Comparison of ENCODE assay signal across 8 cellular contexts in the genomic region with DNA sequence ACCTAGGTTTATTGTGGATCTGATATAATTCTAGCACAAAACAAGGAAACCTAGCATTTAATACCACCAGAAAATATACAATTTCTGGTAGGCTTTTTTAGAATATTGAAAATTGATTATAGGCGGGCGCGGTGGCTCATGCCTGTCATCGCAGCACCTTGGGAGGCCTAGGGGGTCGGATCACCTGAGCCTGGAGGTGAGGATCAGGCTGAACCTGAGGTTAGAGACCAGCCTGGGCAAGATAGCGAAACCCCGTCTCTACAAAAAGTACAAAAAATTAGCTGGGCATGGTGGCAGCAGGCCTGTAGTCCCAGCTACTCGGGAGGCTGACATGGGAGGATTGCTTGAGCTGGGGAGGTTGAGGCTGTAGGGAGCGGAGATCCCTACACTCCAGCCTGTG. TPM values are rescaled to one million over a fixed set of nuclear protein-coding genes. Genes with fewer than 3 reads are reported as not detected.
DNase-seq lines count a peak whose midpoint lies in the region; ATAC-seq and TF ChIP-seq lines count a peak whose summit lies in the region.

No MANE protein-coding gene starts in this region.

- peaks cover 7% of the 10 kb centered on the region for H3K36me3 Mint-ChIP-seq in Caco-2 (ENCODE audit: insufficient read depth, unreplicated experiment)

- TF ChIP-seq POLR2A in ovary (IDR thresholded peaks at IDR 0.05) = no peak

- H3K27ac ChIP-seq in PC-3 (ENCODE audit: low read length) (peak overlapping the region; percentile 36; the same call in 1 of the 2 replicates), epithelial cell of prostate (peak overlapping the region; percentile 94), ovary (no peak overlapping the region)

- H3K4me1 Mint-ChIP-seq in Caco-2 (ENCODE audit: low read depth, unreplicated experiment) = peaks cover 14% of the 10 kb centered on the region

- POLR2A ChIA-PET in Caco-2 (lab: Charles Lee) (interaction anchor here (0.6 to 0.7 kb wide), 7 partner anchors 23 to 149 kb away, joined by 3 to 4 read pairs (median 3); no protein-coding TSS in a partner anchor), PC-3 (lab: Charles Lee; ENCODE audit: unreplicated experiment) (interaction anchor here (0.6 kb wide), 2 partner anchors 962 to 1354 kb away, joined by 4 to 7 read pairs; no protein-coding TSS in a partner anchor)

- H3K9ac ChIP-seq in PC-3 (ENCODE audit: low read length) = peak overlapping the region; percentile 90

- intact Hi-C loops in Caco-2 (cut with micrococcal nuclease; ENCODE audit: unreplicated experiment) = loop anchor here (5.0 to 10.0 kb wide), 2 partner anchors 107 to 366 kb away; no protein-coding TSS in a partner anchor
- intact Hi-C loops in PC-3 (cut with micrococcal nuclease) = loop anchor here (5.0 kb wide), 1 partner anchor 96 kb away; no protein-coding TSS in a partner anchor
- intact Hi-C loops in ovary (cut with DNase I) = no loop called here

- no peak for TF ChIP-seq CTCF in Caco-2 (IDR thresholded peaks at IDR 0.05; ENCODE audit: insufficient read depth in 1 of 2, low read depth in 1 of 2, low read length in 1 of 2, severe bottlenecking in 1 of 2, unreplicated experiment in 1 of 2)
- no peak for TF ChIP-seq CTCF in PC-3 (conservative IDR thresholded peaks at IDR 0.05; ENCODE audit: low read depth, low read length)
- no peak for TF ChIP-seq CTCF in ovary (IDR thresholded peaks at IDR 0.05)
- TF ChIP-seq CTCF in GM13976 (IDR thresholded peaks at IDR 0.05; ENCODE audit: borderline replicate concordance, control extremely low read depth, extremely low read depth, insufficient read depth, missing control alignments) = no peak

- in situ Hi-C loops in GM13976 (cut with MboI; ENCODE audit: low sequenced_read_pairs, unreplicated experiment) = no loop called here

- BruUV-seq in Caco-2 (replicated peaks; lab: Mats Ljungman, UMichigan) (no TSS peak), PC-3 (replicated peaks; lab: Mats Ljungman, UMichigan) (no TSS peak)

- CTCF ChIA-PET in Caco-2 (lab: Charles Lee) = interaction anchor here (0.7 to 0.9 kb wide), 3 partner anchors 10 to 835 kb away, joined by 3 to 4 read pairs (median 3); no protein-coding TSS in a partner anchor
- CTCF ChIA-PET in PC-3 (lab: Charles Lee) = no interaction called here

- peaks cover 49% of the 10 kb centered on the region for H3K79me2 ChIP-seq in PC-3 (ENCODE audit: low read length)

- H3K9me3 ChIP-seq in Caco-2 (no peaks in the 10 kb centered on the region), PC-3 (ENCODE audit: low read length) (no peaks in the 10 kb centered on the region), ovary (no peaks in the 10 kb centered on the region)

- H3K27me3 ChIP-seq in Caco-2 (replicated peaks; ENCODE audit: control insufficient read depth, insufficient read depth, low read length) (no peaks in the 10 kb centered on the region), PC-3 (ENCODE audit: low read length) (no peaks in the 10 kb centered on the region), ovary (no peaks in the 10 kb centered on the region)

- peaks cover 19% of the 10 kb centered on the region; the same call in 1 of the 2 replicates for H4K20me1 ChIP-seq in PC-3 (ENCODE audit: low read length)

- no peaks in the 10 kb centered on the region for H3K9me3 Mint-ChIP-seq in Caco-2 (ENCODE audit: unreplicated experiment)

- H3K4me1 ChIP-seq in Caco-2 = peaks cover 8% of the 10 kb centered on the region
- H3K4me1 ChIP-seq in PC-3 (ENCODE audit: insufficient read depth, low read length) = peaks cover 24% of the 10 kb centered on the region
- peaks cover 5% of the 10 kb centered on the region for H3K4me1 ChIP-seq in ovary (ENCODE audit: insufficient read depth)

- H3K36me3 ChIP-seq in Caco-2 (ENCODE audit: control insufficient read depth, insufficient read depth, low read length) (no peaks in the 10 kb centered on the region), PC-3 (ENCODE audit: low read depth, low read length) (no peaks in the 10 kb centered on the region), ovary (no peaks in the 10 kb centered on the region)

- peak overlapping the region; percentile 93 for H2AFZ ChIP-seq in PC-3 (ENCODE audit: low read length)

- H3K4me3 Mint-ChIP-seq in Caco-2 (ENCODE audit: unreplicated experiment) = peak overlapping the region; percentile 87

- H3K27ac Mint-ChIP-seq in Caco-2 (ENCODE audit: unreplicated experiment) = peak overlapping the region; percentile 95

- TF ChIP-seq EP300 in ovary (IDR thresholded peaks at IDR 0.05) = no peak

- ATAC-seq in PC-3 (no peak), HG03520 (IDR thresholded peaks at IDR 0.05; ENCODE audit: unreplicated experiment) (no peak)

- peak overlapping the region; percentile 41 for H3K4me3 ChIP-seq in Caco-2 (ENCODE audit: low read depth, low read length)
- peak overlapping the region; percentile 97 for H3K4me3 ChIP-seq in PC-3 (ENCODE audit: low read length)
- H3K4me3 ChIP-seq in ovary = peak overlapping the region; percentile 86

- DNase-seq in Caco-2 (no peak), PC-3 (no peak), epithelial cell of prostate (ENCODE audit: low read depth, low spot score) (no peak), ovary (peak in 1 of 5 donors; percentile 20), NCI-H128 (lab: John Stamatoyannopoulos, UW; ENCODE audit: unreplicated experiment) (no peak), GM13976 (ENCODE audit: low spot score) (no peak), medulla oblongata (ENCODE audit: extremely low spot score) (no peak)

- H3K27me3 Mint-ChIP-seq in Caco-2 (ENCODE audit: insufficient read depth, unreplicated experiment) = no peaks in the 10 kb centered on the region

- no peaks in the 10 kb centered on the region for H3K9me2 ChIP-seq in PC-3 (replicated peaks; ENCODE audit: low read length)

- H3K4me2 ChIP-seq in PC-3 (ENCODE audit: low read length) = peak overlapping the region; percentile 98

- 53 to 65% (median 59%) methylated on average over 9 of the region's 9 CpGs for WGBS in ovary, 3 donors

- no peaks in the 10 kb centered on the region for H3F3A ChIP-seq in PC-3 (ENCODE audit: low read length, unreplicated experiment)

RNA-seq across cellular contexts. Expression of gene COP1, which starts 0.9 kb away (rescaled TPM):
- total RNA-seq in Caco-2 (2022) = 45.9 and 46.9 TPM in 2 replicates
- total RNA-seq in PC-3 (2014; rRNA removed) = 8.8 and 16.6 TPM in 2 replicates
- total RNA-seq in ovary = 10 to 100 TPM; 26.4 to 46.1 (median 29.0) TPM
- 10 to 100 TPM; 20.4 to 32.3 TPM for polyA plus RNA-seq in ovary

Comparison
In these comparisons a context has a peak if more than half of its experiments do, and no peak if none do; other contexts are left out.
1. H3K4me3 ChIP-seq: peak in every context shown above with its lines; median percentile 97 in PC-3; 86 in ovary; 41 in Caco-2.
2. H3K27ac ChIP-seq: peak in PC-3 (single experiment) and epithelial cell of prostate (single experiment); none in ovary (0 of 2).
3. intact Hi-C loops: an anchor here in Caco-2 (5.0 to 10.0 kb wide) and PC-3 (5.0 kb wide); none called in ovary.